In the genomic region with DNA sequence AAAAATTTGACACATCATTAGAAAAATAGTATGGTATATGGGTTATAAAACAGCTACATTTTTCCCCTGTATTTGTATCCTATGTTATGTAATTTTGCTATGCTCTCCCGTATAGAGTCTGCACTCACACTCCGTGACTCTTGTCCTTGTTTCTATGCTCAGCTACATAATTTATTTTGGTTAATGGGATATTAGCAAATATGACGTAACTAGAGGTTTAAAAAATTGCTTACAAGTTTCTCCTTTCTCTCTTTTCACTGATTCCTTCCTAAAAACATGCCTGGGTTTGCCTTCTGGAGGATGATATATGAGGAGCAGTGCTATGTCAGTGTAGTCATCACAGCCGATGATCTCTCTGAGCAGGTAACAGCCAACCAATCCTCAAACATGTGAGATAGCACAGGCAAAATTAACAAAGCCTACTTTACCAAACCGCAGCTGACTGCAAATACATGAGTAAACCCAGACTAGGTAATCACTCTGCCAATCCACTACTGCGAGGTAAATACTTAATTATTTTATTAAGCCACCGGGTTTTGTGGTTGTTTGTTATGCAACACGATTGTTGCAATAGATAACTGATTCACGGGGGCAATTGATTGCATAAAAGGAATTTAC, we compare ENCODE assay signal across 23 cellular contexts.
DNase-seq lines count a peak whose midpoint lies in the region; ATAC-seq and TF ChIP-seq lines count a peak whose summit lies in the region.
"Had no signal": no experiment of that assay in that cellular context is flagged by ENCODE, and none has a peak within 500 bp of the region (broad histone marks: within the 10 kb centered on the region; RNA-seq: fewer than 3 reads in every experiment).

No MANE protein-coding gene starts in this region.

- H3K27me3 ChIP-seq in breast epithelium = no peaks in the 10 kb centered on the region
- H3K27me3 ChIP-seq in esophagus muscularis mucosa = no peaks in the 10 kb centered on the region
- no peaks in the 10 kb centered on the region for H3K27me3 ChIP-seq in brain microvascular endothelial cell (replicated peaks)
- H3K27me3 ChIP-seq: BLaER1 treated with 17β-estradiol and CSF1 and Interleukin-3, amounts not matched to agents 10 nM and 100 nM; Peyer's patch; SJCRH30 had no signal

- TF ChIP-seq CTCF in MCF 10A (IDR thresholded peaks at IDR 0.05; ENCODE audit: unreplicated experiment) = no peak
- TF ChIP-seq CTCF in breast epithelium (IDR thresholded peaks at IDR 0.05) = no peak
- no peak for TF ChIP-seq CTCF in epithelial cell of proximal tubule (conservative IDR thresholded peaks at IDR 0.05; ENCODE audit: low read depth, low read length)
- no peak for TF ChIP-seq CTCF in esophagus muscularis mucosa (IDR thresholded peaks at IDR 0.05)
- TF ChIP-seq CTCF in brain microvascular endothelial cell (IDR thresholded peaks at IDR 0.05; ENCODE audit: low read depth, low read length, missing control alignments) = no peak

- no peak overlapping the region for H3K4me3 ChIP-seq in breast epithelium
- H3K4me3 ChIP-seq in epithelial cell of proximal tubule (ENCODE audit: low read depth, low read length) = no peak overlapping the region
- H3K4me3 ChIP-seq in esophagus muscularis mucosa = no peak overlapping the region
- no peak overlapping the region for H3K4me3 ChIP-seq in brain microvascular endothelial cell (ENCODE audit: low read depth, low read length)
- H3K4me3 ChIP-seq: BLaER1 treated with 17β-estradiol and CSF1 and Interleukin-3, amounts not matched to agents 10 nM and 100 nM; GM12878; GM23248; Peyer's patch; SJCRH30 had no signal

- peaks cover 10 to 25% of the 10 kb centered on the region in 2 donors for H3K9me3 ChIP-seq in breast epithelium
- peaks cover 0 to 11% (median 8%) of the 10 kb centered on the region in 4 donors for H3K9me3 ChIP-seq in esophagus muscularis mucosa
- H3K9me3 ChIP-seq: Caco-2, SJCRH30 had no signal

- peaks cover 26% of the 10 kb centered on the region for H3K9me3 Mint-ChIP-seq in MCF 10A (ENCODE audit: unreplicated experiment)

- peak; percentile 48 for ATAC-seq in left lobe of liver
- ATAC-seq: GM12878, HCT116 had no signal

- no peaks in the 10 kb centered on the region for H3K27me3 Mint-ChIP-seq in MCF 10A (ENCODE audit: insufficient read depth, unreplicated experiment)
- H3K27me3 Mint-ChIP-seq: CD4-positive, alpha-beta memory T cell had no signal

- H3K36me3 Mint-ChIP-seq in MCF 10A (ENCODE audit: insufficient read depth, unreplicated experiment) = no peaks in the 10 kb centered on the region
- H3K36me3 Mint-ChIP-seq: CD4-positive, alpha-beta memory T cell; IgD-negative memory B cell had no signal

- H3K4me1 Mint-ChIP-seq in MCF 10A (ENCODE audit: insufficient read depth, unreplicated experiment) = peaks cover 24% of the 10 kb centered on the region
- H3K4me1 Mint-ChIP-seq: CD4-positive, alpha-beta memory T cell; IgD-negative memory B cell had no signal

- intact Hi-C loops in MCF 10A (cut with micrococcal nuclease) = no loop called here
- intact Hi-C loops in breast epithelium (cut with DNase I; ENCODE audit: low total_unique reads) = loop anchor here (10.0 kb wide), 1 partner anchor 1155 kb away; no protein-coding TSS in a partner anchor
- intact Hi-C loops in esophagus muscularis mucosa (cut with DNase I) = no loop called here

- no peak for TF ChIP-seq POLR2A in breast epithelium (IDR thresholded peaks at IDR 0.05)
- no peak for TF ChIP-seq POLR2A in esophagus muscularis mucosa (IDR thresholded peaks at IDR 0.05; ENCODE audit: low read depth)

- BruUV-seq in MCF 10A (replicated peaks; lab: Mats Ljungman, UMichigan) = no TSS peak

- in situ Hi-C loops in brain microvascular endothelial cell (cut with HindIII; ENCODE audit: low pct_ligation_motif_present, low sequenced_read_pairs) = no loop called here

- H3K36me3 ChIP-seq in breast epithelium (no peaks in the 10 kb centered on the region), esophagus muscularis mucosa (no peaks in the 10 kb centered on the region), brain microvascular endothelial cell (replicated peaks) (no peaks in the 10 kb centered on the region)
- H3K36me3 ChIP-seq: BLaER1 treated with 17β-estradiol and CSF1 and Interleukin-3, amounts not matched to agents 10 nM and 100 nM; Peyer's patch; SJCRH30 had no signal

- DNase-seq in MCF 10A (ENCODE audit: unreplicated experiment) = no peak
- no peak for DNase-seq in breast epithelium (ENCODE audit: low spot score in 2 of 2)
- DNase-seq in epithelial cell of proximal tubule (ENCODE audit: low read depth) = peak; percentile 4
- no peak for DNase-seq in left lobe of liver (ENCODE audit: low spot score)
- DNase-seq in HuH-7.5 (ENCODE audit: low spot score) = no peak
- DNase-seq in activated CD4-positive, CD25-positive, alpha-beta regulatory T cell treated with anti-CD3 and anti-CD28 coated beads, Interleukin-2, amount 50 U/mL, for 72 hours = no peak
- DNase-seq in esophagus muscularis mucosa (ENCODE audit: extremely low spot score) = no peak
- no peak for DNase-seq in brain microvascular endothelial cell
- DNase-seq: DMS 273 treated with DMSO at 0.1 percent for 48 hours, DMS79 treated with DMSO at 0.1 percent for 48 hours, GM23248, NCI-H1694, NCI-H2081, NCI-H2171, Peyer's patch had no signal

- TF ChIP-seq EP300 in esophagus muscularis mucosa (IDR thresholded peaks at IDR 0.05) = no peak

- POLR2A ChIA-PET in MCF 10A (lab: Yijun Ruan, JAX) = interaction anchor here (0.6 kb wide), 1 partner anchor 936 kb away, joined by 3 read pairs; no protein-coding TSS in a partner anchor

- no peak overlapping the region for H3K27ac Mint-ChIP-seq in MCF 10A (ENCODE audit: low read depth, unreplicated experiment)
- H3K27ac Mint-ChIP-seq: CD4-positive, alpha-beta memory T cell; IgD-negative memory B cell had no signal

- CTCF ChIA-PET in MCF 10A (lab: Yijun Ruan, JAX) = interaction anchor here (0.6 kb wide), 2 partner anchors 253 to 460 kb away, joined by 3 read pairs; no protein-coding TSS in a partner anchor

- H3K4me1 ChIP-seq in breast epithelium (no peaks in the 10 kb centered on the region), esophagus muscularis mucosa (no peaks in the 10 kb centered on the region)
- H3K4me1 ChIP-seq: BLaER1 treated with 17β-estradiol and CSF1 and Interleukin-3, amounts not matched to agents 10 nM and 100 nM; Caco-2; Peyer's patch; SJCRH30 had no signal

- WGBS in esophagus muscularis mucosa = 68% methylated on average over 9 of the region's 9 CpGs

- peak overlapping the region; percentile 55 for H3K4me3 Mint-ChIP-seq in MCF 10A (ENCODE audit: unreplicated experiment)
- H3K4me3 Mint-ChIP-seq: CD4-positive, alpha-beta memory T cell; IgD-negative memory B cell had no signal

- no peak overlapping the region for H3K27ac ChIP-seq in breast epithelium
- H3K27ac ChIP-seq in esophagus muscularis mucosa (replicated peaks in 1 of 4) = no peak overlapping the region
- H3K27ac ChIP-seq in brain microvascular endothelial cell = no peak overlapping the region
- H3K27ac ChIP-seq: 22Rv1; BLaER1 treated with 17β-estradiol and CSF1 and Interleukin-3, amounts not matched to agents 10 nM and 100 nM; GM23248; Peyer's patch; SJCRH30 had no signal
